ENCODE assay signal across 1 cellular context in genomic region chr14:31027847-31028246, GRCh38.
TF ChIP-seq lines count a peak whose summit lies in the region.

No MANE protein-coding gene starts in this region.

TF ChIP-seq in K562, 482 proteins besides CTCF, POLR2A, EP300 and RAD21:
- TF ChIP-seq MEF2A (IDR thresholded peaks at IDR 0.05; ENCODE audit: control insufficient read depth, low read depth, low read length) (no peak), MYNN (IDR thresholded peaks at IDR 0.05) (no peak), MYNN (CRISPR knock-in tag; IDR thresholded peaks at IDR 0.05) (no peak), ZNF280B (CRISPR knock-in tag; IDR thresholded peaks at IDR 0.05) (no peak), ZNF436 (CRISPR knock-in tag; IDR thresholded peaks at IDR 0.05) (no peak), CREB3L1 (IDR thresholded peaks at IDR 0.05; ENCODE audit: borderline replicate concordance, low read depth) (no peak), ZBTB17 (CRISPR knock-in tag; IDR thresholded peaks at IDR 0.05) (no peak), AFF1 (IDR thresholded peaks at IDR 0.05; ENCODE audit: low read depth in 1 of 2, partially characterized antibody in 2 of 2) (no peak), KDM2B (CRISPR knock-in tag; IDR thresholded peaks at IDR 0.05) (no peak), ZNF282 (CRISPR knock-in tag; IDR thresholded peaks at IDR 0.05) (no peak)
- TF ChIP-seq, protein P1, sequence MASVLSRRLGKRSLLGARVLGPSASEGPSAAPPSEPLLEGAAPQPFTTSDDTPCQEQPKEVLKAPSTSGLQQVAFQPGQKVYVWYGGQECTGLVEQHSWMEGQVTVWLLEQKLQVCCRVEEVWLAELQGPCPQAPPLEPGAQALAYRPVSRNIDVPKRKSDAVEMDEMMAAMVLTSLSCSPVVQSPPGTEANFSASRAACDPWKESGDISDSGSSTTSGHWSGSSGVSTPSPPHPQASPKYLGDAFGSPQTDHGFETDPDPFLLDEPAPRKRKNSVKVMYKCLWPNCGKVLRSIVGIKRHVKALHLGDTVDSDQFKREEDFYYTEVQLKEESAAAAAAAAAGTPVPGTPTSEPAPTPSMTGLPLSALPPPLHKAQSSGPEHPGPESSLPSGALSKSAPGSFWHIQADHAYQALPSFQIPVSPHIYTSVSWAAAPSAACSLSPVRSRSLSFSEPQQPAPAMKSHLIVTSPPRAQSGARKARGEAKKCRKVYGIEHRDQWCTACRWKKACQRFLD (CRISPR knock-in tag; IDR thresholded peaks at IDR 0.05), result no peak
